In the genomic region with DNA sequence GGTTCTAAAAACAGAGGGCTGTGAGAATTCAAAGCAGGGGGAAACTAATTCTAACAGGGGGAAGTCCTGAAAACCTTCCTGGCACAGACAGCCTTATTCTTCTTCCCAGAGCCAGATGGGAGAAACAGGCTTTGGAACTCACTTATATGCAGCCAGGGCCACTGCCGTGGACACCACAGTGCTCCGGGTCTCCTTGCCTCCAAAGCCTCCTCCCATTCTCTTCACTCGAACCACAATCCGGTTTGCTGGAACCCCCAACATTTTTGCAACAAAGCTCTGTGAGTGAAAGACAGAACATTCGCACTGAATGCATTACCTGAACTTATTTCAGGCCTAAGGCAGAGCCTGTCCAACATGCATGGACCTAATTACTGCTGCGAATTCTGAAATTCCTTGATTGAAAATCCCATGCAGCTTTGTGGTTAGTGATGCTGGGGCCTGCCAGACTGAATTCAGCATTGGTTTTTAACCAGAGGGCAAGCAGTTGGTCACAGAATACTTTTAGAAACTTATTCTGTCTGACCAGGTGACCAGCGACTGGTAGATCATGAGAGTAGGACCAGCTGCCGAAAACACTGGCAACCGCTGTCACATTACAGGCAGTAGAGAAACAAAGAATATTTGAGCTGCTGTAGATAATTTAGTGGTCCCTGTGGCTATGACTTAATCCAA, we compare ENCODE assay signal across 35 cellular contexts. TPM values are rescaled to one million over a fixed set of nuclear protein-coding genes. Genes with fewer than 3 reads are reported as not detected.
"Had no signal": no experiment of that assay in that cellular context is flagged by ENCODE, and none has a peak within 500 bp of the region (broad histone marks: within the 10 kb centered on the region; RNA-seq: fewer than 3 reads in every experiment).

No MANE protein-coding gene starts in this region.

- H3K27me3 ChIP-seq: adrenal gland, dorsolateral prefrontal cortex, foreskin keratinocyte, gastrocnemius medialis had no signal

- H3K27ac ChIP-seq: adrenal gland, coronary artery, dorsolateral prefrontal cortex, foreskin keratinocyte, gastrocnemius medialis, WERI-Rb-1 had no signal

- H3K4me1 ChIP-seq: adrenal gland, foreskin keratinocyte, gastrocnemius medialis had no signal

- DNase-seq: activated B cell treated with CpG ODN at 0.5 μM for 24 hours; activated CD4-positive, alpha-beta memory T cell treated with anti-CD3 and anti-CD28 coated beads for 36 hours; activated CD4-positive, alpha-beta T cell treated with anti-CD3 and anti-CD28 coated beads, Interleukin-2, amount 10 ng/mL, durations not matched to agents 24 days and 14 days; activated CD8-positive, alpha-beta memory T cell treated with anti-CD3 and anti-CD28 coated beads, Interleukin-2, amount 10 ng/mL, durations not matched to agents 7 days and 5 days; activated CD8-positive, alpha-beta memory T cell treated with anti-CD3 and anti-CD28 coated beads, Interleukin-2, amount 50 U/mL, for 4 hours; activated CD8-positive, alpha-beta T cell treated with anti-CD3 and anti-CD28 coated beads, Interleukin-2, amount 10 ng/mL, durations not matched to agents 7 days and 5 days; activated effector memory CD4-positive, alpha-beta T cell treated with anti-CD3 and anti-CD28 coated beads, Interleukin-2, amount 50 U/mL, for 16 hours; activated naive CD4-positive, alpha-beta T cell treated with anti-CD3 and anti-CD28 coated beads for 36 hours; activated naive CD8-positive, alpha-beta T cell treated with anti-CD3 and anti-CD28 coated beads for 36 hours; activated naive CD8-positive, alpha-beta T cell treated with anti-CD3 and anti-CD28 coated beads, Interleukin-2, amount 50 U/mL, for 24 hours; activated T-cell treated with anti-CD3 and anti-CD28 coated beads, Interleukin-2, amount 50 U/mL, for 1 hour; activated T-cell treated with anti-CD3 and anti-CD28 coated beads, Interleukin-2, amount 50 U/mL, for 48 hours; adrenal gland; amygdala; aorta; dorsolateral prefrontal cortex; effector memory CD4-positive, alpha-beta T cell; erythroblast; foreskin keratinocyte; gastrocnemius medialis; T-helper 1 cell; T-helper 17 cell; T1000; WERI-Rb-1 had no signal

- H3K4me3 ChIP-seq: adrenal gland, coronary artery, dorsolateral prefrontal cortex, gastrocnemius medialis had no signal

- H3K36me3 Mint-ChIP-seq: activated CD4-positive, alpha-beta memory T cell treated with anti-CD3 and anti-CD28 coated beads for 36 hours; activated CD8-positive, alpha-beta memory T cell treated with anti-CD3 and anti-CD28 coated beads, Interleukin-2, amount 10 ng/mL, durations not matched to agents 7 days and 5 days; activated naive CD4-positive, alpha-beta T cell treated with anti-CD3 and anti-CD28 coated beads, Interleukin-2, amount 50 U/mL, for 24 hours; activated naive CD8-positive, alpha-beta T cell treated with anti-CD3 and anti-CD28 coated beads for 36 hours; brain had no signal

- H3K4me3 Mint-ChIP-seq: activated B cell treated with CpG ODN at 0.5 μM for 24 hours; activated CD4-positive, alpha-beta memory T cell treated with anti-CD3 and anti-CD28 coated beads for 36 hours; activated CD4-positive, alpha-beta T cell treated with anti-CD3 and anti-CD28 coated beads, Interleukin-2, amount 10 ng/mL, durations not matched to agents 24 days and 14 days; activated CD8-positive, alpha-beta memory T cell treated with anti-CD3 and anti-CD28 coated beads, Interleukin-2, amount 10 ng/mL, durations not matched to agents 7 days and 5 days; activated CD8-positive, alpha-beta T cell treated with anti-CD3 and anti-CD28 coated beads, Interleukin-2, amount 10 ng/mL, durations not matched to agents 7 days and 5 days; activated naive CD4-positive, alpha-beta T cell treated with anti-CD3 and anti-CD28 coated beads for 36 hours; activated naive CD4-positive, alpha-beta T cell treated with anti-CD3 and anti-CD28 coated beads, Interleukin-2, amount 50 U/mL, for 24 hours; activated naive CD8-positive, alpha-beta T cell treated with anti-CD3 and anti-CD28 coated beads for 36 hours; activated naive CD8-positive, alpha-beta T cell treated with anti-CD3 and anti-CD28 coated beads, Interleukin-2, amount 50 U/mL, for 24 hours; activated T-helper 1 cell treated with anti-CD3 and anti-CD28 coated beads, Interleukin-12 subunit alpha, Interleukin-12 subunit beta, Interleukin-2, Interleukin-4 antibody, amounts not matched to agents 30 ng/mL and 10 ng/mL and 1 ng/mL, durations not matched to agents 14 hours and 24 hours and 36 hours; brain; central memory CD8-positive, alpha-beta T cell; dendritic cell treated with granulocyte-macrophage colony-stimulating factor and Interleukin-4, amounts not matched to agents 40 ng/mL and 50 ng/mL, for 4 days; T-helper 17 cell; T-helper 2 cell treated with Interferon-gamma antibody and Interleukin-4, amounts not matched to agents 5 μg/mL and 100 μg/mL, for 36 hours had no signal

- H3K9me3 ChIP-seq: adrenal gland, gastrocnemius medialis had no signal

- H3K27me3 Mint-ChIP-seq: activated CD4-positive, alpha-beta memory T cell treated with anti-CD3 and anti-CD28 coated beads for 36 hours; activated naive CD4-positive, alpha-beta T cell treated with anti-CD3 and anti-CD28 coated beads, Interleukin-2, amount 50 U/mL, for 24 hours; activated naive CD8-positive, alpha-beta T cell treated with anti-CD3 and anti-CD28 coated beads, Interleukin-2, amount 50 U/mL, for 24 hours; brain; dendritic cell treated with granulocyte-macrophage colony-stimulating factor and Interleukin-4, amounts not matched to agents 40 ng/mL and 50 ng/mL, for 4 days had no signal

- H3K36me3 ChIP-seq: adrenal gland, gastrocnemius medialis, WERI-Rb-1 had no signal

- H3K4me1 Mint-ChIP-seq: activated B cell treated with CpG ODN at 0.5 μM for 24 hours; activated CD4-positive, alpha-beta T cell treated with anti-CD3 and anti-CD28 coated beads, Interleukin-2, amount 10 ng/mL, durations not matched to agents 24 days and 14 days; activated CD8-positive, alpha-beta memory T cell treated with anti-CD3 and anti-CD28 coated beads, Interleukin-2, amount 10 ng/mL, durations not matched to agents 7 days and 5 days; activated naive CD4-positive, alpha-beta T cell treated with anti-CD3 and anti-CD28 coated beads, Interleukin-2, amount 50 U/mL, for 24 hours; activated naive CD8-positive, alpha-beta T cell treated with anti-CD3 and anti-CD28 coated beads for 36 hours; activated naive CD8-positive, alpha-beta T cell treated with anti-CD3 and anti-CD28 coated beads, Interleukin-2, amount 50 U/mL, for 24 hours; brain; central memory CD8-positive, alpha-beta T cell; T-helper 17 cell had no signal

- H3K9me3 Mint-ChIP-seq: activated B cell treated with CpG ODN at 0.5 μM for 24 hours; activated CD4-positive, alpha-beta memory T cell treated with anti-CD3 and anti-CD28 coated beads for 36 hours; activated CD4-positive, alpha-beta T cell treated with anti-CD3 and anti-CD28 coated beads, Interleukin-2, amount 10 ng/mL, durations not matched to agents 24 days and 14 days; activated naive CD4-positive, alpha-beta T cell treated with anti-CD3 and anti-CD28 coated beads for 36 hours; activated naive CD4-positive, alpha-beta T cell treated with anti-CD3 and anti-CD28 coated beads, Interleukin-2, amount 50 U/mL, for 24 hours; activated naive CD8-positive, alpha-beta T cell treated with anti-CD3 and anti-CD28 coated beads for 36 hours; activated naive CD8-positive, alpha-beta T cell treated with anti-CD3 and anti-CD28 coated beads, Interleukin-2, amount 50 U/mL, for 24 hours; activated T-helper 1 cell treated with anti-CD3 and anti-CD28 coated beads, Interleukin-12 subunit alpha, Interleukin-12 subunit beta, Interleukin-2, Interleukin-4 antibody, amounts not matched to agents 30 ng/mL and 10 ng/mL and 1 ng/mL, durations not matched to agents 14 hours and 24 hours and 36 hours; activated T-helper 2 cell treated with anti-CD3 and anti-CD28 coated beads, Interferon-gamma antibody, Interleukin-2, Interleukin-4, amounts not matched to agents 10 μg/mL and 5 μg/mL and 100 μg/mL, durations not matched to agents 14 hours and 24 hours and 36 hours; brain; central memory CD8-positive, alpha-beta T cell; dendritic cell treated with granulocyte-macrophage colony-stimulating factor and Interleukin-4, amounts not matched to agents 40 ng/mL and 50 ng/mL, for 4 days; T-helper 2 cell treated with Interferon-gamma antibody and Interleukin-4, amounts not matched to agents 5 μg/mL and 100 μg/mL, for 36 hours had no signal

- ATAC-seq: activated CD4-positive, CD25-positive, alpha-beta regulatory T cell treated with anti-CD3 and anti-CD28 coated beads, Interleukin-2, amount 50 U/mL, for 24 hours; activated CD8-positive, alpha-beta memory T cell treated with anti-CD3 and anti-CD28 coated beads, Interleukin-2, amount 10 ng/mL, durations not matched to agents 7 days and 5 days; activated CD8-positive, alpha-beta T cell treated with anti-CD3 and anti-CD28 coated beads, Interleukin-2, amount 10 ng/mL, durations not matched to agents 7 days and 5 days; activated naive CD8-positive, alpha-beta T cell treated with anti-CD3 and anti-CD28 coated beads, Interleukin-2, amount 50 U/mL, for 24 hours; foreskin keratinocyte; gastrocnemius medialis; T-helper 17 cell had no signal

- H3K27ac Mint-ChIP-seq: activated B cell treated with CpG ODN at 0.5 μM for 24 hours; activated CD4-positive, alpha-beta memory T cell treated with anti-CD3 and anti-CD28 coated beads for 36 hours; activated CD4-positive, alpha-beta T cell treated with anti-CD3 and anti-CD28 coated beads, Interleukin-2, amount 10 ng/mL, durations not matched to agents 24 days and 14 days; activated CD8-positive, alpha-beta memory T cell treated with anti-CD3 and anti-CD28 coated beads, Interleukin-2, amount 10 ng/mL, durations not matched to agents 7 days and 5 days; activated CD8-positive, alpha-beta T cell treated with anti-CD3 and anti-CD28 coated beads, Interleukin-2, amount 10 ng/mL, durations not matched to agents 7 days and 5 days; activated naive CD4-positive, alpha-beta T cell treated with anti-CD3 and anti-CD28 coated beads for 36 hours; activated naive CD4-positive, alpha-beta T cell treated with anti-CD3 and anti-CD28 coated beads, Interleukin-2, amount 50 U/mL, for 24 hours; activated naive CD8-positive, alpha-beta T cell treated with anti-CD3 and anti-CD28 coated beads for 36 hours; activated naive CD8-positive, alpha-beta T cell treated with anti-CD3 and anti-CD28 coated beads, Interleukin-2, amount 50 U/mL, for 24 hours; activated T-helper 1 cell treated with anti-CD3 and anti-CD28 coated beads, Interleukin-12 subunit alpha, Interleukin-12 subunit beta, Interleukin-2, Interleukin-4 antibody, amounts not matched to agents 30 ng/mL and 10 ng/mL and 1 ng/mL, durations not matched to agents 14 hours and 24 hours and 36 hours; activated T-helper 2 cell treated with anti-CD3 and anti-CD28 coated beads, Interferon-gamma antibody, Interleukin-2, Interleukin-4, amounts not matched to agents 10 μg/mL and 5 μg/mL and 100 μg/mL, durations not matched to agents 14 hours and 24 hours and 36 hours; brain; dendritic cell treated with granulocyte-macrophage colony-stimulating factor and Interleukin-4, amounts not matched to agents 40 ng/mL and 50 ng/mL, for 4 days; T-helper 17 cell; T-helper 2 cell treated with Interferon-gamma antibody and Interleukin-4, amounts not matched to agents 5 μg/mL and 100 μg/mL, for 36 hours had no signal

RNA-seq across cellular contexts. Expression of a gene that starts 48.6 kb away (rescaled TPM):
- total RNA-seq: activated B cell treated with CpG ODN at 0.5 μM for 24 hours; activated CD4-positive, alpha-beta memory T cell treated with anti-CD3 and anti-CD28 coated beads for 36 hours; activated CD4-positive, alpha-beta T cell treated with anti-CD3 and anti-CD28 coated beads, Interleukin-2, amount 10 ng/mL, durations not matched to agents 24 days and 14 days; activated CD8-positive, alpha-beta memory T cell treated with anti-CD3 and anti-CD28 coated beads for 36 hours; activated CD8-positive, alpha-beta T cell treated with anti-CD3 and anti-CD28 coated beads, Interleukin-2, amount 10 ng/mL, durations not matched to agents 7 days and 5 days; activated naive CD4-positive, alpha-beta T cell treated with anti-CD3 and anti-CD28 coated beads for 36 hours; activated naive CD8-positive, alpha-beta T cell treated with anti-CD3 and anti-CD28 coated beads for 36 hours; activated T-helper 1 cell treated with anti-CD3 and anti-CD28 coated beads, Interleukin-12 subunit alpha, Interleukin-12 subunit beta, Interleukin-2, Interleukin-4 antibody, amounts not matched to agents 30 ng/mL and 10 ng/mL and 1 ng/mL, durations not matched to agents 14 hours and 24 hours and 36 hours; activated T-helper 2 cell treated with anti-CD3 and anti-CD28 coated beads, Interferon-gamma antibody, Interleukin-2, Interleukin-4, amounts not matched to agents 10 μg/mL and 5 μg/mL and 100 μg/mL, durations not matched to agents 14 hours and 24 hours and 36 hours; adrenal gland; aorta; cardiac septum; dorsolateral prefrontal cortex had no signal
